ENCODE assay signal across 1 cellular context in genomic region chr7:17340655-17341054, GRCh38.
TF ChIP-seq lines count a peak whose summit lies in the region.

No MANE protein-coding gene starts in this region.

TF ChIP-seq in SK-N-SH, 30 proteins besides CTCF, POLR2A, EP300 and RAD21:
- TF ChIP-seq USF2 (IDR thresholded peaks at IDR 0.05; ENCODE audit: borderline replicate concordance, low read depth, low read length), result no peak
- no peak for TF ChIP-seq TCF12 (IDR thresholded peaks at IDR 0.05)
- TF ChIP-seq SMC3 (IDR thresholded peaks at IDR 0.05; ENCODE audit: low read depth, low read length), result no peak
- no peak for TF ChIP-seq TEAD4 (IDR thresholded peaks at IDR 0.05; ENCODE audit: borderline replicate concordance, insufficient read depth)
- no peak for TF ChIP-seq FOXM1 (IDR thresholded peaks at IDR 0.05; ENCODE audit: low read depth)
- TF ChIP-seq ZBTB33 (IDR thresholded peaks at IDR 0.05; ENCODE audit: borderline replicate concordance, low read depth), result no peak
- no peak for TF ChIP-seq MAX (IDR thresholded peaks at IDR 0.05; ENCODE audit: low read depth)
- no peak for TF ChIP-seq REST (IDR thresholded peaks at IDR 0.05; ENCODE audit: low read depth, low read length)
- no peak for TF ChIP-seq CHD2 (IDR thresholded peaks at IDR 0.05; ENCODE audit: low read length, partially characterized antibody)
- TF ChIP-seq USF1 (IDR thresholded peaks at IDR 0.05; ENCODE audit: borderline replicate concordance, low read depth), result no peak
- TF ChIP-seq IRF3 (IDR thresholded peaks at IDR 0.05; ENCODE audit: low read depth, low read length), result no peak
- TF ChIP-seq GATA2 (CRISPR knock-in tag; IDR thresholded peaks at IDR 0.05), result no peak
- no peak for TF ChIP-seq JUND (IDR thresholded peaks at IDR 0.05)
- no peak for TF ChIP-seq MXI1 (IDR thresholded peaks at IDR 0.05; ENCODE audit: low read depth, low read length)
- no peak for TF ChIP-seq SIN3A (IDR thresholded peaks at IDR 0.05; ENCODE audit: borderline replicate concordance, low read depth, low read length)
- no peak for TF ChIP-seq POLR2AphosphoS5 (IDR thresholded peaks at IDR 0.05; ENCODE audit: low read depth, low read length)
- TF ChIP-seq EZH2phosphoT487 (IDR thresholded peaks at IDR 0.05; ENCODE audit: borderline replicate concordance, low read depth), result no peak
- TF ChIP-seq FOXJ3 (CRISPR knock-in tag; IDR thresholded peaks at IDR 0.05), result no peak
- no peak for TF ChIP-seq PBX3 (IDR thresholded peaks at IDR 0.05)
- no peak for TF ChIP-seq NFIC (IDR thresholded peaks at IDR 0.05; ENCODE audit: borderline replicate concordance)
TF ChIP-seq in SK-N-SH: peak in this region for 0.
